ENCODE assay signal across 16 cellular contexts in genomic region chr2:171348056-171348455, GRCh38.
DNase-seq lines count a peak whose midpoint lies in the region; ATAC-seq, FAIRE-seq and TF ChIP-seq lines count a peak whose summit lies in the region.
"Had no signal": no experiment of that assay in that cellular context is flagged by ENCODE, and none has a peak within 500 bp of the region (broad histone marks: within the 10 kb centered on the region; RNA-seq: fewer than 3 reads in every experiment).

No MANE protein-coding gene starts in this region.

- no peaks in the 10 kb centered on the region for H3K36me3 ChIP-seq in CD8-positive, alpha-beta T cell (ENCODE audit: insufficient read depth, low read length)
- H3K36me3 ChIP-seq in astrocyte (ENCODE audit: insufficient read depth, low read length) (no peaks in the 10 kb centered on the region), psoas muscle (ENCODE audit: insufficient read depth in 1 of 2, low read depth in 1 of 2) (no peaks in the 10 kb centered on the region)
- H3K36me3 ChIP-seq: vagina had no signal

- H3K4me1 ChIP-seq in CD8-positive, alpha-beta T cell (ENCODE audit: insufficient read depth, low read length), result no peaks in the 10 kb centered on the region
- H3K4me1 ChIP-seq in astrocyte (ENCODE audit: insufficient read depth, low read length), result peaks cover 13% of the 10 kb centered on the region
- peaks cover 4% of the 10 kb centered on the region for H3K4me1 ChIP-seq in psoas muscle

- H3K9me3 Mint-ChIP-seq in CD8-positive, alpha-beta T cell, result peaks cover 6% of the 10 kb centered on the region
- H3K9me3 Mint-ChIP-seq in astrocyte (ENCODE audit: unreplicated experiment), result peaks cover 10% of the 10 kb centered on the region

- H3K36me3 Mint-ChIP-seq in CD8-positive, alpha-beta T cell, result peaks cover under 1% of the 10 kb centered on the region
- peaks cover 4% of the 10 kb centered on the region for H3K36me3 Mint-ChIP-seq in astrocyte (ENCODE audit: low read depth, unreplicated experiment)

- no peaks in the 10 kb centered on the region for H3K79me2 ChIP-seq in astrocyte (ENCODE audit: insufficient read depth, low read length)

- H3K9ac ChIP-seq in astrocyte (ENCODE audit: low read length), result peak overlapping the region; percentile 4

- ATAC-seq in CD8-positive, alpha-beta T cell, result no peak
- peak; percentile 13 for ATAC-seq in HG03432 (IDR thresholded peaks at IDR 0.05; ENCODE audit: unreplicated experiment)
- peak in 1 of 4 donors; percentile 22 for ATAC-seq in psoas muscle
- ATAC-seq in GM21381 (IDR thresholded peaks at IDR 0.05; ENCODE audit: unreplicated experiment), result no peak
- no peak for ATAC-seq in HG03139 (IDR thresholded peaks at IDR 0.05; ENCODE audit: unreplicated experiment)

- DNase-seq in CD8-positive, alpha-beta T cell, result no peak
- DNase-seq in astrocyte (ENCODE audit: low read depth) (no peak), psoas muscle (no peak), NCI-H526 (lab: John Stamatoyannopoulos, UW) (no peak)
- DNase-seq: activated naive CD4-positive, alpha-beta T cell treated with anti-CD3 and anti-CD28 coated beads, Interleukin-2, amount 50 U/mL, for 16 hours; CD8-positive, alpha-beta memory T cell; KG1; mucosa of descending colon; NCI-H1694 treated with DMSO at 0.1 percent for 48 hours; NCI-H774; stimulated activated CD4-positive, alpha-beta T cell treated with anti-CD3 and anti-CD28 coated beads, Interleukin-2, amount 100 ng/mL, for 48 hours had no signal

- H3K4me2 ChIP-seq in astrocyte (ENCODE audit: low read length), result peak overlapping the region; percentile 59

- H2AFZ ChIP-seq in astrocyte (ENCODE audit: low read depth, low read length), result no peak overlapping the region

- intact Hi-C loops in CD8-positive, alpha-beta T cell (cut with DNase I, micrococcal nuclease), result no loop called here
- intact Hi-C loops in psoas muscle (cut with DNase I), result loop anchor here (5.0 to 10.0 kb wide), 2 partner anchors 67 to 69 kb away; no protein-coding TSS in a partner anchor

- H4K20me1 ChIP-seq in astrocyte (ENCODE audit: insufficient read depth, low read length), result no peaks in the 10 kb centered on the region

- 45 to 64% (median 54%) methylated on average over 1 of the region's 1 CpG for WGBS in psoas muscle, 3 donors

- POLR2A ChIA-PET in CD8-positive, alpha-beta T cell (lab: Charles Lee), result no interaction called here

- H3K27me3 ChIP-seq in CD8-positive, alpha-beta T cell (ENCODE audit: insufficient read depth, low read length), result no peaks in the 10 kb centered on the region
- H3K27me3 ChIP-seq in astrocyte (ENCODE audit: insufficient read depth, low read length) (no peaks in the 10 kb centered on the region), psoas muscle (ENCODE audit: insufficient read depth in 3 of 3, low read length in 2 of 3) (no peaks in the 10 kb centered on the region)
- H3K27me3 ChIP-seq: vagina had no signal

- CTCF ChIA-PET in CD8-positive, alpha-beta T cell (lab: Charles Lee), result no interaction called here

- peak overlapping the region; percentile 12 for H3K27ac Mint-ChIP-seq in CD8-positive, alpha-beta T cell
- H3K27ac Mint-ChIP-seq in astrocyte (ENCODE audit: unreplicated experiment), result peak overlapping the region; percentile 91
- H3K27ac Mint-ChIP-seq: CD8-positive, alpha-beta memory T cell had no signal

- TF ChIP-seq CTCF in CD8-positive, alpha-beta T cell (IDR thresholded peaks at IDR 0.05), result no peak
- no peak for TF ChIP-seq CTCF in astrocyte (IDR thresholded peaks at IDR 0.05; ENCODE audit: insufficient read depth, low read depth, low read length)
- TF ChIP-seq CTCF in psoas muscle (IDR thresholded peaks at IDR 0.05), result no peak

- H3K9me3 ChIP-seq in CD8-positive, alpha-beta T cell (ENCODE audit: low read length), result no peaks in the 10 kb centered on the region
- H3K9me3 ChIP-seq in astrocyte (ENCODE audit: insufficient read depth, low read depth, low read length), result no peaks in the 10 kb centered on the region
- H3K9me3 ChIP-seq in psoas muscle, result no peaks in the 10 kb centered on the region
- H3K9me3 ChIP-seq: mucosa of descending colon, vagina had no signal

- no peak overlapping the region for H3K27ac ChIP-seq in CD8-positive, alpha-beta T cell (ENCODE audit: low read depth, low read length)
- H3K27ac ChIP-seq in astrocyte (ENCODE audit: low read depth, low read length) (peak overlapping the region; percentile 43), psoas muscle (peak overlapping the region; percentile 63)
- H3K27ac ChIP-seq: RWPE1, vagina had no signal

- no peak overlapping the region for H3K4me3 ChIP-seq in CD8-positive, alpha-beta T cell (ENCODE audit: low read depth, low read length)
- H3K4me3 ChIP-seq in astrocyte (ENCODE audit: insufficient read depth, low read depth, low read length) (no peak overlapping the region), psoas muscle (no peak overlapping the region)
- H3K4me3 ChIP-seq: mucosa of descending colon, vagina had no signal

- FAIRE-seq in astrocyte (lab: Jason Lieb, UNC), result no peak

- H3K4me1 Mint-ChIP-seq in CD8-positive, alpha-beta T cell (ENCODE audit: low read depth), result peaks cover 3% of the 10 kb centered on the region
- H3K4me1 Mint-ChIP-seq in astrocyte (ENCODE audit: low read depth, unreplicated experiment), result peaks cover 31% of the 10 kb centered on the region

- H3K27me3 Mint-ChIP-seq in CD8-positive, alpha-beta T cell (ENCODE audit: low read depth), result no peaks in the 10 kb centered on the region
- H3K27me3 Mint-ChIP-seq in astrocyte (ENCODE audit: low read depth, unreplicated experiment), result no peaks in the 10 kb centered on the region
- H3K27me3 Mint-ChIP-seq: CD8-positive, alpha-beta memory T cell had no signal

- H3K4me3 Mint-ChIP-seq in CD8-positive, alpha-beta T cell, result no peak overlapping the region
- no peak overlapping the region for H3K4me3 Mint-ChIP-seq in astrocyte (ENCODE audit: unreplicated experiment)
- H3K4me3 Mint-ChIP-seq: CD8-positive, alpha-beta memory T cell had no signal

Comparison
In these comparisons a context has a peak if more than half of its experiments do, and no peak if none do; other contexts are left out.
1. intact Hi-C loops: an anchor here in psoas muscle (5.0 to 10.0 kb wide); none called in CD8-positive, alpha-beta T cell.